ENCODE assay signal across 8 cellular contexts in genomic region chr12:12715459-12716150, GRCh38. TPM values are rescaled to one million over a fixed set of nuclear protein-coding genes. Genes with fewer than 3 reads are reported as not detected.
DNase-seq lines count a peak whose midpoint lies in the region; TF ChIP-seq lines count a peak whose summit lies in the region.

No MANE protein-coding gene starts in this region.

- H3K27me3 Mint-ChIP-seq in activated naive CD8-positive, alpha-beta T cell treated with anti-CD3 and anti-CD28 coated beads for 36 hours, result no peaks in the 10 kb centered on the region

- H3K4me2 ChIP-seq in GM23248 (ENCODE audit: unreplicated experiment), result peak overlapping the region; percentile 92

- peaks cover 33% of the 10 kb centered on the region for H3K79me2 ChIP-seq in GM23248 (ENCODE audit: insufficient read depth)

- H3K27ac Mint-ChIP-seq in activated naive CD8-positive, alpha-beta T cell treated with anti-CD3 and anti-CD28 coated beads for 36 hours, result peak overlapping the region; percentile 91

- H3K4me3 ChIP-seq in GM23248 (peak overlapping the region; percentile 90), liver (ENCODE audit: low read depth in 1 of 3, low read length in 3 of 3) (peak overlapping the region in 2 of 3 donors; percentile 43 to 77)

- in situ Hi-C loops in GM23248 (cut with MboI), result loop anchor here (25.0 kb wide), 2 partner anchors 628 to 1128 kb away; no protein-coding TSS in a partner anchor

- TF ChIP-seq RAD21 in liver (IDR thresholded peaks at IDR 0.05), result no peak

- H3K9me3 ChIP-seq in GM23248 (ENCODE audit: low read depth) (no peaks in the 10 kb centered on the region), liver (ENCODE audit: control insufficient read depth in 4 of 4, low read length in 3 of 4) (no peaks in the 10 kb centered on the region)

- H3K36me3 ChIP-seq in GM23248 (ENCODE audit: low read depth), result peaks cover 16% of the 10 kb centered on the region; the same call in 1 of the 2 replicates
- H3K36me3 ChIP-seq in liver (ENCODE audit: control insufficient read depth in 4 of 4, insufficient read depth in 3 of 4, low read depth in 1 of 4, low read length in 3 of 4), result peaks cover 0 to 7% (median 0%) of the 10 kb centered on the region in 4 donors

- H3K9me3 Mint-ChIP-seq in activated naive CD8-positive, alpha-beta T cell treated with anti-CD3 and anti-CD28 coated beads for 36 hours, result no peaks in the 10 kb centered on the region

- peaks cover 34% of the 10 kb centered on the region for H3F3A ChIP-seq in GM23248 (ENCODE audit: insufficient read depth)

- peak overlapping the region; percentile 94 for H2AFZ ChIP-seq in GM23248

- TF ChIP-seq CTCF in liver (IDR thresholded peaks at IDR 0.05; ENCODE audit: low read depth, low read length, missing input control), result no peak

- peak overlapping the region; percentile 97 for H3K9ac ChIP-seq in GM23248
- peak overlapping the region in 1 of 2 donors; percentile 57 for H3K9ac ChIP-seq in liver (ENCODE audit: low read depth in 1 of 2, low read length in 2 of 2)

- H3K9me2 ChIP-seq in GM23248 (ENCODE audit: insufficient read depth), result no peaks in the 10 kb centered on the region

- peaks cover 43% of the 10 kb centered on the region for H3K4me1 Mint-ChIP-seq in activated naive CD8-positive, alpha-beta T cell treated with anti-CD3 and anti-CD28 coated beads for 36 hours

- peaks cover 29% of the 10 kb centered on the region for H3K36me3 Mint-ChIP-seq in activated naive CD8-positive, alpha-beta T cell treated with anti-CD3 and anti-CD28 coated beads for 36 hours

- no peaks in the 10 kb centered on the region for H4K20me1 ChIP-seq in GM23248 (ENCODE audit: insufficient read depth)

- H3K4me1 ChIP-seq in GM23248 (ENCODE audit: insufficient read depth), result peaks cover 37% of the 10 kb centered on the region
- H3K4me1 ChIP-seq in liver (ENCODE audit: control insufficient read depth in 4 of 4, insufficient read depth in 4 of 4, low read length in 3 of 4), result peaks cover 2 to 26% (median 20%) of the 10 kb centered on the region in 4 donors

- peak overlapping the region; percentile 81 for H3K4me3 Mint-ChIP-seq in activated naive CD8-positive, alpha-beta T cell treated with anti-CD3 and anti-CD28 coated beads for 36 hours

- peak; percentile 47 for DNase-seq in NCI-H1092 treated with DMSO at 0.1 percent for 48 hours (lab: John Stamatoyannopoulos, UW)
- no peak for DNase-seq in NCI-H1092 (lab: John Stamatoyannopoulos, UW)
- DNase-seq in GM23248, result peak; percentile 28
- peak; percentile 35 for DNase-seq in NCI-H1105 (lab: John Stamatoyannopoulos, UW)
- peak; percentile 48 for DNase-seq in activated naive CD8-positive, alpha-beta T cell treated with anti-CD3 and anti-CD28 coated beads for 36 hours
- DNase-seq in substantia nigra (lab: John Stamatoyannopoulos, UW), result peak in 11 of 49 donors; percentile 6 to 56 (median 41)
- no peak for DNase-seq in cerebellar nuclear complex (lab: John Stamatoyannopoulos, UW)

- H3K27me3 ChIP-seq in GM23248 (replicated peaks; ENCODE audit: insufficient read depth), result no peaks in the 10 kb centered on the region
- no peaks in the 10 kb centered on the region for H3K27me3 ChIP-seq in liver (ENCODE audit: control insufficient read depth in 4 of 4, insufficient read depth in 4 of 4, low read length in 3 of 4)

- peak overlapping the region; percentile 94 for H3K27ac ChIP-seq in GM23248
- H3K27ac ChIP-seq in liver (ENCODE audit: low read depth in 1 of 2, low read length in 2 of 2), result peak overlapping the region; percentile 98 to 99
- peak overlapping the region; percentile 99 for H3K27ac ChIP-seq in substantia nigra (ENCODE audit: low read depth, low read length, poor library complexity, severe bottlenecking)

- 51 to 53% methylated on average over 10 of the region's 10 CpGs for WGBS in GM23248 (ENCODE audit: low coverage in 1 of 2, low lambda C conversion rate in 2 of 2, missing lambda C conversion rate in 2 of 2), 2 experiments
- 47% methylated on average over 10 of the region's 10 CpGs for WGBS in liver

TF ChIP-seq in liver, 16 proteins besides CTCF, POLR2A, EP300 and RAD21:
- TF ChIP-seq NR2F2 (IDR thresholded peaks at IDR 0.05) (no peak), RXRA (IDR thresholded peaks at IDR 0.05) (no peak), MAX (IDR thresholded peaks at IDR 0.05) (no peak), HNF4A (conservative IDR thresholded peaks at IDR 0.05) (no peak), ATF3 (IDR thresholded peaks at IDR 0.05) (no peak), REST (IDR thresholded peaks at IDR 0.05) (no peak), EGR1 (IDR thresholded peaks at IDR 0.05; ENCODE audit: low read depth in 2 of 2) (no peak), ZBTB33 (IDR thresholded peaks at IDR 0.05) (no peak), FOXA2 (IDR thresholded peaks at IDR 0.05) (no peak), GABPA (IDR thresholded peaks at IDR 0.05 in 1 of 2, conservative IDR thresholded peaks at IDR 0.05 in 1 of 2) (no peak), HNF4G (IDR thresholded peaks at IDR 0.05) (no peak), YY1 (IDR thresholded peaks at IDR 0.05) (no peak), SP1 (IDR thresholded peaks at IDR 0.05) (no peak), FOXA1 (IDR thresholded peaks at IDR 0.05) (no peak), JUND (IDR thresholded peaks at IDR 0.05) (no peak), TAF1 (conservative IDR thresholded peaks at IDR 0.05) (no peak)
TF ChIP-seq in liver: peak in this region for 0.

RNA-seq across cellular contexts. Expression of gene CDKN1B, which starts 1.6 kb away (rescaled TPM):
- total RNA-seq in GM23248 (2014; rRNA removed; shearing (Covaris generic)), result 24.4 and 27.9 TPM in 2 replicates
- polyA plus RNA-seq in GM23248 (2016; fragmentation: Nextera tagmentation; extraction: Ambion mirVana), result 3.4 TPM in 2 replicates
- total RNA-seq in activated naive CD8-positive, alpha-beta T cell treated with anti-CD3 and anti-CD28 coated beads for 36 hours, result 10 to 100 TPM; 26.0 to 26.1 TPM
- total RNA-seq in liver, result 10 to 100 TPM; 24.7 to 67.5 TPM
- polyA plus RNA-seq in liver, result 10 to 100 TPM in 1 of 2 donors, 1 to 10 TPM in 1; 7.8 to 20.3 TPM

RNA-seq across cellular contexts. Expression of gene GPR19, which starts 19.6 kb away (rescaled TPM):
- not detected in 2 replicates for total RNA-seq in GM23248 (2014; rRNA removed; shearing (Covaris generic))
- 0.18 TPM in 1 of 2 replicates, not detected in the other for polyA plus RNA-seq in GM23248 (2016; fragmentation: Nextera tagmentation; extraction: Ambion mirVana)
- total RNA-seq in activated naive CD8-positive, alpha-beta T cell treated with anti-CD3 and anti-CD28 coated beads for 36 hours, result 10 to 100 TPM; 10.3 to 11.3 TPM
- under 1 TPM in 1 of 2 donors, not detected in 1; 0.89 TPM for total RNA-seq in liver
- polyA plus RNA-seq in liver, result under 1 TPM in 1 of 2 donors, not detected in 1; 0.08 TPM

Comparison
In these comparisons a context has a peak if more than half of its experiments do, and no peak if none do; other contexts are left out.
1. DNase-seq: peak in NCI-H1092 treated with DMSO at 0.1 percent for 48 hours (single experiment), GM23248 (single experiment), NCI-H1105 (single experiment) and activated naive CD8-positive, alpha-beta T cell treated with anti-CD3 and anti-CD28 coated beads for 36 hours (single experiment); none in NCI-H1092 (single experiment) and cerebellar nuclear complex (0 of 2).
2. RNA of gene GPR19, which starts 19.6 kb away (total RNA-seq): 10.3 to 11.3 TPM in activated naive CD8-positive, alpha-beta T cell treated with anti-CD3 and anti-CD28 coated beads for 36 hours; 0.89 TPM in liver and not detected in GM23248; every median in the first group is over 4 times any median in the second.
3. Peak in every context shown above with its lines, with median percentiles within 50 percentile points of each other: H3K27ac ChIP-seq.